ENCODE assay signal across 8 cellular contexts in the genomic region with DNA sequence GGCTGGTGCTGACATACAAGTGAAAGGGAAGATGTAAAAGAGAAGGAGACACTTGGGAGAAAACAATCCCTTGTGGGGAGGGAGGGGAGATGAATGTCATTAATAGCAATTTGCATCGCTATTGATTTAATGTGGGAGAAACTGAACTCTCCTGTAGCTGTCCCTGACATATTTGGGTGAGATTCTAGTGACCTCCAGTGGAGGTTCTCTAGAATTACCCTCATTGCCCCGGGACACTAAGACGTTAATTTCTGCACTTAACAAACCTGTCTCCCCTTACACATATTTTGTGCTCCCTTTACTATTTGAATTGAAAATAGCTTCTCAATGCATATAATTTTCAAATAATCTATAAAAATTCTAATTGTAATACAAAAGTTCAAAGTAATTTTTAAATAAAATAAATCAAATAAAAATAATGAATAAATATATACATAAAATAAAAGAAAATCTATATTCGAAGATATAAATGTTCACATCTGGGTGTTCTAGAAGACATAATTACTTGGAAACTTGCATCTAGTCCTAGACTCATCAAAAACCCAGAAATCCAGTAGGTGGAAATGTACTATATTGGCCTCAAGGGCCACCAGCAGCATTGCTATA.
A peak's percentile ranks its signal among the peaks of the same experiment; 100 is the strongest.
DNase-seq lines count a peak whose midpoint lies in the region; FAIRE-seq and TF ChIP-seq lines count a peak whose summit lies in the region.

No MANE protein-coding gene starts in this region.

- H3K9me3 ChIP-seq in liver (ENCODE audit: control insufficient read depth in 4 of 4, low read length in 3 of 4): no peaks in the 10 kb centered on the region
- H3K9me3 ChIP-seq in CD4-positive, alpha-beta memory T cell (ENCODE audit: control insufficient read depth in 1 of 2, low read length in 2 of 2): no peaks in the 10 kb centered on the region

- CTCF ChIA-PET in CD4-positive, alpha-beta memory T cell (lab: Charles Lee; ENCODE audit: partially characterized antibody): no interaction called here

- no peaks in the 10 kb centered on the region for H3K4me1 ChIP-seq in liver (ENCODE audit: control insufficient read depth in 4 of 4, insufficient read depth in 4 of 4, low read length in 3 of 4)
- H3K4me1 ChIP-seq in CD4-positive, alpha-beta memory T cell (ENCODE audit: insufficient read depth, low read length): no peaks in the 10 kb centered on the region

- no peaks in the 10 kb centered on the region for H3K27me3 ChIP-seq in liver (ENCODE audit: control insufficient read depth in 4 of 4, insufficient read depth in 4 of 4, low read length in 3 of 4)
- H3K27me3 ChIP-seq in CD4-positive, alpha-beta memory T cell (ENCODE audit: insufficient read depth, low read length): no peaks in the 10 kb centered on the region

- H3K9ac ChIP-seq in liver (ENCODE audit: low read depth in 1 of 2, low read length in 2 of 2): no peak overlapping the region

- 18% methylated on average over 4 of the region's 4 CpGs for WGBS in liver

- TF ChIP-seq RAD21 in liver (IDR thresholded peaks at IDR 0.05): peak; percentile 86 to 93

- no peaks in the 10 kb centered on the region for H3K36me3 ChIP-seq in liver (ENCODE audit: control insufficient read depth in 4 of 4, insufficient read depth in 3 of 4, low read depth in 1 of 4, low read length in 3 of 4)
- no peaks in the 10 kb centered on the region for H3K36me3 ChIP-seq in CD4-positive, alpha-beta memory T cell (ENCODE audit: insufficient read depth, low read length)

- peaks cover 0 to 3% (median 0%) of the 10 kb centered on the region in 8 donors for H3K9me3 Mint-ChIP-seq in CD4-positive, alpha-beta memory T cell

- in situ Hi-C loops in ACHN (cut with HindIII; ENCODE audit: low pct_ligation_motif_present, low pct_unique_long_range_greater_than_20kb, low sequenced_read_pairs): no loop called here

- POLR2A ChIA-PET in CD4-positive, alpha-beta memory T cell (lab: Charles Lee; ENCODE audit: partially characterized antibody): no interaction called here

- H3K27me3 Mint-ChIP-seq in CD4-positive, alpha-beta memory T cell: no peaks in the 10 kb centered on the region

- no peak overlapping the region for H3K27ac ChIP-seq in liver (ENCODE audit: low read depth in 1 of 2, low read length in 2 of 2)
- no peak overlapping the region for H3K27ac ChIP-seq in CD4-positive, alpha-beta memory T cell (ENCODE audit: low read depth, low read length)

- peak; percentile 82 for TF ChIP-seq CTCF in choroid plexus epithelial cell (conservative IDR thresholded peaks at IDR 0.05; ENCODE audit: low read depth, low read length)
- peak; percentile 80 for TF ChIP-seq CTCF in liver (IDR thresholded peaks at IDR 0.05; ENCODE audit: low read depth, low read length, missing input control)

- no peak overlapping the region for H3K4me3 ChIP-seq in choroid plexus epithelial cell (ENCODE audit: low read depth, low read length)
- no peak overlapping the region for H3K4me3 ChIP-seq in liver (ENCODE audit: low read depth in 1 of 3, low read length in 3 of 3)
- H3K4me3 ChIP-seq in CD4-positive, alpha-beta memory T cell (ENCODE audit: low read length in 2 of 2): no peak overlapping the region

- no peaks in the 10 kb centered on the region for H3K4me1 Mint-ChIP-seq in CD4-positive, alpha-beta memory T cell

- peak; percentile 75 for FAIRE-seq in GM18507 (lab: Jason Lieb, UNC)

- DNase-seq in ACHN: peak; percentile 62
- peak; percentile 8 for DNase-seq in GM18507 (ENCODE audit: extremely low spot score, insufficient read length, low read depth)
- DNase-seq in HPDE6-E6E7 (ENCODE audit: extremely low spot score): peak; percentile 38
- DNase-seq in NCI-H82 treated with DMSO at 0.1 percent for 48 hours (lab: John Stamatoyannopoulos, UW; ENCODE audit: unreplicated experiment): peak; percentile 42
- peak; percentile 82 for DNase-seq in choroid plexus epithelial cell (ENCODE audit: low read depth)
- DNase-seq in CD4-positive, alpha-beta memory T cell: no peak
- DNase-seq in stimulated activated CD4-positive, alpha-beta T cell treated with anti-CD3 and anti-CD28 coated beads, Interleukin-4, amount 100 ng/mL, for 1 hour: no peak

- H3K27ac Mint-ChIP-seq in CD4-positive, alpha-beta memory T cell: no peak overlapping the region

- H3K4me3 Mint-ChIP-seq in CD4-positive, alpha-beta memory T cell: no peak overlapping the region

- no peaks in the 10 kb centered on the region for H3K36me3 Mint-ChIP-seq in CD4-positive, alpha-beta memory T cell

- intact Hi-C loops in CD4-positive, alpha-beta memory T cell (cut with micrococcal nuclease): no loop called here

TF ChIP-seq in liver, 16 proteins besides CTCF, POLR2A, EP300 and RAD21:
- TF ChIP-seq, protein P1, sequence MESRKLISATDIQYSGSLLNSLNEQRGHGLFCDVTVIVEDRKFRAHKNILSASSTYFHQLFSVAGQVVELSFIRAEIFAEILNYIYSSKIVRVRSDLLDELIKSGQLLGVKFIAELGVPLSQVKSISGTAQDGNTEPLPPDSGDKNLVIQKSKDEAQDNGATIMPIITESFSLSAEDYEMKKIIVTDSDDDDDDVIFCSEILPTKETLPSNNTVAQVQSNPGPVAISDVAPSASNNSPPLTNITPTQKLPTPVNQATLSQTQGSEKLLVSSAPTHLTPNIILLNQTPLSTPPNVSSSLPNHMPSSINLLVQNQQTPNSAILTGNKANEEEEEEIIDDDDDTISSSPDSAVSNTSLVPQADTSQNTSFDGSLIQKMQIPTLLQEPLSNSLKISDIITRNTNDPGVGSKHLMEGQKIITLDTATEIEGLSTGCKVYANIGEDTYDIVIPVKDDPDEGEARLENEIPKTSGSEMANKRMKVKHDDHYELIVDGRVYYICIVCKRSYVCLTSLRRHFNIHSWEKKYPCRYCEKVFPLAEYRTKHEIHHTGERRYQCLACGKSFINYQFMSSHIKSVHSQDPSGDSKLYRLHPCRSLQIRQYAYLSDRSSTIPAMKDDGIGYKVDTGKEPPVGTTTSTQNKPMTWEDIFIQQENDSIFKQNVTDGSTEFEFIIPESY (IDR thresholded peaks at IDR 0.05): no peak
- TF ChIP-seq FOXA2 (IDR thresholded peaks at IDR 0.05): peak; percentile 16
- TF ChIP-seq, protein P2, sequence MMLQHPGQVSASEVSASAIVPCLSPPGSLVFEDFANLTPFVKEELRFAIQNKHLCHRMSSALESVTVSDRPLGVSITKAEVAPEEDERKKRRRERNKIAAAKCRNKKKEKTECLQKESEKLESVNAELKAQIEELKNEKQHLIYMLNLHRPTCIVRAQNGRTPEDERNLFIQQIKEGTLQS (IDR thresholded peaks at IDR 0.05): no peak

Comparison
In these comparisons a context has a peak if more than half of its experiments do, and no peak if none do; other contexts are left out.
1. DNase-seq: peak in ACHN (single experiment), GM18507 (single experiment), HPDE6-E6E7 (single experiment), NCI-H82 treated with DMSO at 0.1 percent for 48 hours (single experiment) and choroid plexus epithelial cell (single experiment); none in CD4-positive, alpha-beta memory T cell (0 of 5) and stimulated activated CD4-positive, alpha-beta T cell treated with anti-CD3 and anti-CD28 coated beads, Interleukin-4, amount 100 ng/mL, for 1 hour (single experiment).